In the genomic region with DNA sequence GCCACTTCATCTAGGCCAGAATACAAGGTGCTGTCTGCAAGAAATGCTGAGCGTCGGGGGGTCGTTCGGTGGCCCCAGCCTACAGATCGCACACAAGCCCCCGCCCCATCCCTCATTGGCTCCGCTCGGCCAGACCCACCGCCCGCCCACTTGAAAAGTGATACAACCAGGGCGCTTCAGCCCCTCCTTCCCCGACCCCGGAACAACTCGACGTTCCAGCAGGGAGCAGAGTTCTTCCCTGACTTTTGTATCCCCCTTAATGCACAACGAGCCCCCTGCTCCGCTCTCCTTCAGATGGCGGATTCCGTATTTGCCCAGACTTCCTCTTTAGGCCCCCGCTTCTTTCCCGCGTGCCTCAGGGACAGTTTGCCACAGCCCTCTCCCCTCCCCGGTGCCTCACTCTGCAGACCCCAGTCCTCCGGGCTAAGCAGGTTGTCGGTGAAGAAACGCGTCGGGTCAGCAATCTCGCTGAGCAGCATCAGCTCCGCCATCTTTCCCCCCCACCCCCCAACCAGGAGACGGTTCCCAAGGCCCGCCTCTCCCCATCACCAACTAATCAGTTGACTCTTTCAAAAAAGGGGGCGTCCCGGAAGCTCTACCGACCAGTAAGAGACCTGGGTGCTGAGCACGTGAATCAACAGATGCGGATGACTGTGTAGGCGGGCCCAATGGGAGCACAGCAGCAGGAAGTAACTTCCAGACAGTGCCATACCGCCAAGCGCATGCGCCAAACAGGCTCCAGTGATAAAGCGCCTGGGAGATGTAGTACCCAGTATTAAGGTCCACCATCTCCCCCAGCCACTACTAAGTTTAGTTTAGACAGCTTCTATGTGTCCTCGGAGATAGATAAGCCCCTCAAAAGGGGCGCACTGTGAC, we compare ENCODE assay signal across 8 cellular contexts. TPM values are rescaled to one million over a fixed set of nuclear protein-coding genes. Genes with fewer than 3 reads are reported as not detected.
DNase-seq lines count a peak whose midpoint lies in the region; ATAC-seq, FAIRE-seq and TF ChIP-seq lines count a peak whose summit lies in the region.

A gene (minus strand): TSS at position 530 of the 876 bp plus-strand sequence. CDS start 39 bp downstream, at position 491.

- H3K4me3 Mint-ChIP-seq in chondrocyte (ENCODE audit: unreplicated experiment): peak within 1 kb of the TSS; percentile 99

- H3K36me3 ChIP-seq in kidney (ENCODE audit: control insufficient read depth in 1 of 2, insufficient read depth in 2 of 2, low read length in 2 of 2): peaks cover 3 to 4% of the 10 kb centered on the region in 2 donors

- H3K4me1 Mint-ChIP-seq in chondrocyte (ENCODE audit: low read depth): peaks cover 34% of the 10 kb centered on the region

- peaks cover 9% of the 10 kb centered on the region for H3K36me3 Mint-ChIP-seq in chondrocyte (ENCODE audit: low read depth)

- H3K27ac ChIP-seq in kidney (ENCODE audit: low read depth in 2 of 2, low read length in 2 of 2): peak within 1 kb of the TSS; percentile 71 to 91

- peak; percentile 88 for ATAC-seq in HG03439 (IDR thresholded peaks at IDR 0.05; ENCODE audit: unreplicated experiment)

- intact Hi-C loops in kidney (cut with DNase I): no loop called here

- FAIRE-seq in kidney (lab: Jason Lieb, UNC): peak; percentile 85

- H3K27me3 Mint-ChIP-seq in chondrocyte (ENCODE audit: low read depth): no peaks in the 10 kb centered on the region

- peaks cover 12 to 24% of the 10 kb centered on the region in 2 donors for H3K4me1 ChIP-seq in kidney (ENCODE audit: control insufficient read depth in 1 of 2, insufficient read depth in 1 of 2, low read depth in 1 of 2, low read length in 2 of 2)

- no peaks in the 10 kb centered on the region for H3K9me3 Mint-ChIP-seq in chondrocyte (ENCODE audit: low read depth)

- no peaks in the 10 kb centered on the region for H3K9me3 ChIP-seq in kidney (ENCODE audit: control insufficient read depth in 1 of 2, low read length in 2 of 2)

- peak within 1 kb of the TSS; percentile 95 to 100 for H3K4me3 ChIP-seq in kidney (ENCODE audit: low read length in 2 of 2)

- peak within 1 kb of the TSS; percentile 84 to 95 for H3K9ac ChIP-seq in kidney (ENCODE audit: low read length in 2 of 2)

- peak; percentile 78 for TF ChIP-seq POLR2A in GM19193 (IDR thresholded peaks at IDR 0.05; ENCODE audit: extremely low read depth, insufficient read depth, insufficient read length)

- DNase-seq in AML-193 (lab: John Stamatoyannopoulos, UW) (peak; percentile 100), NCI-H510A treated with DMSO at 0.1 percent for 48 hours (lab: John Stamatoyannopoulos, UW) (peak; percentile 100), chondrocyte (ENCODE audit: low spot score) (peak; percentile 99), kidney (peak; percentile 99)
- peak; percentile 94 for DNase-seq in activated CD4-positive, alpha-beta T cell treated with anti-CD3 and anti-CD28 coated beads for 24 hours (ENCODE audit: low read depth in 2 of 2)
- DNase-seq in stimulated activated CD4-positive, alpha-beta T cell treated with anti-CD3 and anti-CD28 coated beads, Interleukin-15, amount 100 ng/mL, for 24 hours: peak; percentile 99

- no peak for TF ChIP-seq CTCF in chondrocyte (IDR thresholded peaks at IDR 0.05)
- TF ChIP-seq CTCF in kidney (IDR thresholded peaks at IDR 0.05; ENCODE audit: borderline replicate concordance, extremely low read depth, insufficient read depth): no peak

- peak within 1 kb of the TSS; percentile 99 for H3K27ac Mint-ChIP-seq in chondrocyte (ENCODE audit: unreplicated experiment)

RNA-seq across cellular contexts. Expression of the gene that starts here (rescaled TPM):
- total RNA-seq in chondrocyte: 68.0 to 86.5 TPM (median 68.7 TPM) in 3 replicates
- total RNA-seq in kidney: 104 TPM
- polyA plus RNA-seq in kidney (ENCODE audit: insufficient read depth, low read depth, low replicate concordance): 40.3 TPM

Comparison
In these comparisons a context has a peak if more than half of its experiments do, and no peak if none do; other contexts are left out.
1. Peak in every context shown above with its lines: DNase-seq, ATAC-seq, H3K4me3 ChIP-seq and H3K27ac ChIP-seq.